Comparison of ENCODE assay signal across 24 cellular contexts in genomic region chr2:16643099-16643498, GRCh38. TPM values are rescaled to one million over a fixed set of nuclear protein-coding genes. Genes with fewer than 3 reads are reported as not detected.
A peak's percentile ranks its signal among the peaks of the same experiment; 100 is the strongest.
DNase-seq lines count a peak whose midpoint lies in the region; ATAC-seq, FAIRE-seq and TF ChIP-seq lines count a peak whose summit lies in the region.
"Had no signal": no experiment of that assay in that cellular context is flagged by ENCODE, and none has a peak within 500 bp of the region (broad histone marks: within the 10 kb centered on the region; RNA-seq: fewer than 3 reads in every experiment).

No MANE protein-coding gene starts in this region.

- FAIRE-seq in RCC 7860 (lab: Jason Lieb, UNC) = peak; percentile 86
- FAIRE-seq: GM12891, HepG2 had no signal

- DNase-seq in ACHN (peak; percentile 65), RCC 7860 (ENCODE audit: low spot score) (peak; percentile 45), foreskin keratinocyte (no peak), pulmonary artery endothelial cell (ENCODE audit: low read depth, low spot score) (peak; percentile 48), head of caudate nucleus (no peak)
- DNase-seq: Caco-2; CD4-positive, alpha-beta T cell; DND-41; KBM-7; MM.1S; NCI-H1092 treated with DMSO at 0.1 percent for 48 hours; NCI-H146; NCI-H2029 treated with DMSO at 0.1 percent for 48 hours; NCI-H524 treated with DMSO at 0.1 percent for 48 hours; NCI-H82; Peyer's patch; SJCRH30 had no signal

- intact Hi-C loops in head of caudate nucleus (cut with DNase I) = no loop called here

- no peak overlapping the region for H3K27ac ChIP-seq in foreskin keratinocyte
- H3K27ac ChIP-seq: A549, Peyer's patch, SJCRH30 had no signal

- TF ChIP-seq CTCF in foreskin keratinocyte (conservative IDR thresholded peaks at IDR 0.05) = no peak

- in situ Hi-C loops in ACHN (cut with HindIII; ENCODE audit: low pct_ligation_motif_present, low pct_unique_long_range_greater_than_20kb, low sequenced_read_pairs) = no loop called here

- no peaks in the 10 kb centered on the region for H3K4me1 ChIP-seq in foreskin keratinocyte
- H3K4me1 ChIP-seq: A549 had no signal

- ATAC-seq in foreskin keratinocyte (peak; percentile 11), HG02588 (IDR thresholded peaks at IDR 0.05; ENCODE audit: unreplicated experiment) (no peak), GM21423 (IDR thresholded peaks at IDR 0.05; ENCODE audit: unreplicated experiment) (no peak), GM21717 (IDR thresholded peaks at IDR 0.05; ENCODE audit: unreplicated experiment) (no peak)
- ATAC-seq: A549, HepG2 had no signal

- peaks cover 8% of the 10 kb centered on the region for H3K27me3 ChIP-seq in foreskin keratinocyte
- H3K27me3 ChIP-seq: Peyer's patch, SJCRH30 had no signal

RNA-seq across cellular contexts. Expression of gene CYRIA, which starts 22.5 kb away (rescaled TPM):
- total RNA-seq in foreskin keratinocyte (0.10 and 0.14 TPM in 2 replicates), pulmonary artery endothelial cell (23.3 and 27.0 TPM in 2 replicates)
- polyA plus RNA-seq in foreskin keratinocyte = 0.04 and 0.22 TPM in 2 replicates
- total RNA-seq: HepG2 had no signal
- polyA plus RNA-seq: BJ had no signal

Comparison
In these comparisons a context has a peak if more than half of its experiments do, and no peak if none do; other contexts are left out.
1. DNase-seq: peak in ACHN (single experiment), RCC 7860 (single experiment) and pulmonary artery endothelial cell (single experiment); none in foreskin keratinocyte (0 of 2) and head of caudate nucleus (0 of 42).
2. RNA of gene CYRIA, which starts 22.5 kb away (total RNA-seq): 23.3 to 27.0 TPM in pulmonary artery endothelial cell; 0.10 to 0.14 TPM in foreskin keratinocyte; every median in the first group is over 10 times any median in the second.